38 cellular contexts compared by ENCODE assay signal in the genomic region with DNA sequence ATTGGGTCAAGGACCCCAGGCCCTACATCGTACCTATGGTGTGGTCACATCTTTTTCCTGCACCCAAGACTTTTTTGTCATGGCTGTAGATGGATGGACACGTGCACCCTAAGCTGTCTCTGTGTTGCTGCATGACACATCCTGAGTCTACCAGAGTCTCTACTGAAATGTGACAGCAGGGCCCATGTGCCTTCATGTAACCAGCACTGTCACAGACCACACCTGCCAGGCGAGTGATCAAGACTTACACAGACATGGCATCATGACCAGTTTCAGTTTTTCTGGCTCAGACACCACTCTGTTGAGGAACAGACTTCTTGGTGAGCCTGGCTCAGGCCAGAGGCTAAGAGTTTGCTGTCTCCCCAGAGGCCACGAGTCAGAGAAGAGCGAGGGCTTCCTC. TPM values are rescaled to one million over a fixed set of nuclear protein-coding genes. Genes with fewer than 3 reads are reported as not detected.
DNase-seq lines count a peak whose midpoint lies in the region; ATAC-seq and TF ChIP-seq lines count a peak whose summit lies in the region.
"Had no signal": no experiment of that assay in that cellular context is flagged by ENCODE, and none has a peak within 500 bp of the region (broad histone marks: within the 10 kb centered on the region; RNA-seq: fewer than 3 reads in every experiment).

No MANE protein-coding gene starts in this region.

- no peaks in the 10 kb centered on the region for H3K4me1 ChIP-seq in PC-9 (replicated peaks; ENCODE audit: insufficient read depth)
- H3K4me1 ChIP-seq: Caco-2, pancreas had no signal

- no TSS peak for BruUV-seq in PC-9 (replicated peaks; lab: Mats Ljungman, UMichigan)

- no peak overlapping the region for H3K27ac Mint-ChIP-seq in activated naive CD8-positive, alpha-beta T cell treated with anti-CD3 and anti-CD28 coated beads, Interleukin-2, amount 50 U/mL, for 24 hours
- H3K27ac Mint-ChIP-seq in activated naive CD8-positive, alpha-beta T cell treated with anti-CD3 and anti-CD28 coated beads for 36 hours: no peak overlapping the region
- no peak overlapping the region for H3K27ac Mint-ChIP-seq in activated T-helper 17 cell treated with anti-CD3 and anti-CD28 coated beads, Interleukin-2, amount 50 U/mL, for 72 hours
- H3K27ac Mint-ChIP-seq: effector memory CD8-positive, alpha-beta T cell; GM23338; HFFc6 had no signal

- H3K4me3 ChIP-seq in PC-9: no peak overlapping the region
- H3K4me3 ChIP-seq: esophagus muscularis mucosa, GM23338, heart left ventricle, left lung, pancreas, smooth muscle cell had no signal

- no peak for TF ChIP-seq CTCF in PC-9 (conservative IDR thresholded peaks at IDR 0.05)

- POLR2A ChIA-PET in PC-9 (lab: Charles Lee; ENCODE audit: unreplicated experiment): no interaction called here

- H3K4me3 Mint-ChIP-seq in activated naive CD8-positive, alpha-beta T cell treated with anti-CD3 and anti-CD28 coated beads, Interleukin-2, amount 50 U/mL, for 24 hours: no peak overlapping the region
- no peak overlapping the region for H3K4me3 Mint-ChIP-seq in activated naive CD8-positive, alpha-beta T cell treated with anti-CD3 and anti-CD28 coated beads for 36 hours
- no peak overlapping the region for H3K4me3 Mint-ChIP-seq in activated T-helper 17 cell treated with anti-CD3 and anti-CD28 coated beads, Interleukin-2, amount 50 U/mL, for 72 hours
- H3K4me3 Mint-ChIP-seq: CD14-positive monocyte; effector memory CD8-positive, alpha-beta T cell; GM23338; HFFc6; neural crest cell had no signal

- H3K9me2 ChIP-seq in PC-9 (ENCODE audit: insufficient read depth): no peaks in the 10 kb centered on the region

- no peak overlapping the region for H3K4me2 ChIP-seq in PC-9
- H3K4me2 ChIP-seq: GM23338, smooth muscle cell had no signal

- H3K27ac ChIP-seq in PC-9: no peak overlapping the region
- H3K27ac ChIP-seq: 22Rv1, esophagus muscularis mucosa, heart left ventricle, left lung, pancreas had no signal

- H3K27me3 ChIP-seq in PC-9 (ENCODE audit: insufficient read depth, low read depth): no peaks in the 10 kb centered on the region
- H3K27me3 ChIP-seq: heart left ventricle, pancreas had no signal

- H3K9me3 Mint-ChIP-seq in activated naive CD8-positive, alpha-beta T cell treated with anti-CD3 and anti-CD28 coated beads, Interleukin-2, amount 50 U/mL, for 24 hours: no peaks in the 10 kb centered on the region
- no peaks in the 10 kb centered on the region for H3K9me3 Mint-ChIP-seq in activated naive CD8-positive, alpha-beta T cell treated with anti-CD3 and anti-CD28 coated beads for 36 hours
- no peaks in the 10 kb centered on the region for H3K9me3 Mint-ChIP-seq in activated T-helper 17 cell treated with anti-CD3 and anti-CD28 coated beads, Interleukin-2, amount 50 U/mL, for 72 hours
- H3K9me3 Mint-ChIP-seq: CD14-positive monocyte; effector memory CD8-positive, alpha-beta T cell; GM23338; HFFc6; neural crest cell had no signal

- no peaks in the 10 kb centered on the region for H3K79me2 ChIP-seq in PC-9 (ENCODE audit: low read depth)

- no peaks in the 10 kb centered on the region; the same call in 1 of the 2 replicates for H3K9me3 ChIP-seq in PC-9 (ENCODE audit: insufficient read depth, low read depth)
- H3K9me3 ChIP-seq: Caco-2, esophagus muscularis mucosa, heart left ventricle, left lung, pancreas had no signal

- peaks cover 10% of the 10 kb centered on the region for H3K27me3 Mint-ChIP-seq in activated naive CD8-positive, alpha-beta T cell treated with anti-CD3 and anti-CD28 coated beads, Interleukin-2, amount 50 U/mL, for 24 hours
- H3K27me3 Mint-ChIP-seq in activated naive CD8-positive, alpha-beta T cell treated with anti-CD3 and anti-CD28 coated beads for 36 hours: peaks cover 3% of the 10 kb centered on the region
- peaks cover 16% of the 10 kb centered on the region for H3K27me3 Mint-ChIP-seq in activated T-helper 17 cell treated with anti-CD3 and anti-CD28 coated beads, Interleukin-2, amount 50 U/mL, for 72 hours

- H3F3A ChIP-seq in PC-9 (ENCODE audit: insufficient read depth, low read depth): peaks cover 7% of the 10 kb centered on the region; the same call in 1 of the 2 replicates

- H3K4me1 Mint-ChIP-seq in activated naive CD8-positive, alpha-beta T cell treated with anti-CD3 and anti-CD28 coated beads, Interleukin-2, amount 50 U/mL, for 24 hours: peaks cover 8% of the 10 kb centered on the region
- peaks cover 10% of the 10 kb centered on the region for H3K4me1 Mint-ChIP-seq in activated naive CD8-positive, alpha-beta T cell treated with anti-CD3 and anti-CD28 coated beads for 36 hours
- H3K4me1 Mint-ChIP-seq in activated T-helper 17 cell treated with anti-CD3 and anti-CD28 coated beads, Interleukin-2, amount 50 U/mL, for 72 hours: peaks cover 9% of the 10 kb centered on the region

- intact Hi-C loops in PC-9 (cut with micrococcal nuclease; ENCODE audit: unreplicated experiment): no loop called here

- H2AFZ ChIP-seq in PC-9: no peak overlapping the region

- no peaks in the 10 kb centered on the region for H4K20me1 ChIP-seq in PC-9 (ENCODE audit: insufficient read depth)

- CTCF ChIA-PET in PC-9 (lab: Charles Lee): no interaction called here

- no peaks in the 10 kb centered on the region for H3K36me3 ChIP-seq in PC-9 (ENCODE audit: low read depth)
- H3K36me3 ChIP-seq: esophagus muscularis mucosa, heart left ventricle, left lung, pancreas had no signal

- H3K36me3 Mint-ChIP-seq in activated naive CD8-positive, alpha-beta T cell treated with anti-CD3 and anti-CD28 coated beads, Interleukin-2, amount 50 U/mL, for 24 hours (ENCODE audit: low read depth): no peaks in the 10 kb centered on the region
- no peaks in the 10 kb centered on the region for H3K36me3 Mint-ChIP-seq in activated naive CD8-positive, alpha-beta T cell treated with anti-CD3 and anti-CD28 coated beads for 36 hours
- H3K36me3 Mint-ChIP-seq in activated T-helper 17 cell treated with anti-CD3 and anti-CD28 coated beads, Interleukin-2, amount 50 U/mL, for 72 hours (ENCODE audit: low read depth): no peaks in the 10 kb centered on the region
- H3K36me3 Mint-ChIP-seq: CD14-positive monocyte had no signal

- ATAC-seq in activated CD4-positive, CD25-positive, alpha-beta regulatory T cell treated with anti-CD3 and anti-CD28 coated beads, Interleukin-2, amount 50 U/mL, for 24 hours: peak; percentile 42 to 52
- ATAC-seq in activated naive CD8-positive, alpha-beta T cell treated with anti-CD3 and anti-CD28 coated beads, Interleukin-2, amount 50 U/mL, for 24 hours: peak; percentile 56
- peak; percentile 85 for ATAC-seq in activated T-helper 17 cell treated with anti-CD3 and anti-CD28 coated beads, Interleukin-2, amount 50 U/mL, for 72 hours (replicated peaks)
- no peak for ATAC-seq in GM18909 (IDR thresholded peaks at IDR 0.05; ENCODE audit: poor library complexity, unreplicated experiment)
- ATAC-seq: effector memory CD8-positive, alpha-beta T cell; GM23338; heart left ventricle; left lung; Panc1; pancreas had no signal

- DNase-seq in activated CD4-positive, CD25-positive, alpha-beta regulatory T cell treated with anti-CD3 and anti-CD28 coated beads, Interleukin-2, amount 50 U/mL, for 72 hours: no peak
- no peak for DNase-seq in activated naive CD8-positive, alpha-beta T cell treated with anti-CD3 and anti-CD28 coated beads, Interleukin-2, amount 50 U/mL, for 24 hours
- no peak for DNase-seq in activated naive CD8-positive, alpha-beta T cell treated with anti-CD3 and anti-CD28 coated beads for 36 hours
- peak; percentile 34 for DNase-seq in stimulated activated CD8-positive, alpha-beta memory T cell treated with anti-CD3 and anti-CD28 coated beads, Interleukin-4, amount 100 ng/mL, for 48 hours
- no peak for DNase-seq in PC-9
- DNase-seq: activated effector memory CD4-positive, alpha-beta T cell treated with anti-CD3 and anti-CD28 coated beads, Interleukin-2, amount 50 U/mL, for 16 hours; Caco-2; central memory CD4-positive, alpha-beta T cell; effector memory CD8-positive, alpha-beta T cell; foreskin melanocyte; GDM1; heart left ventricle; HFFc6; IMR-90; islet precursor cell; left lung; MV-4-11; NCI-H146; NCI-H2107; NCI-H345; NCI-H69; pancreas; retina; SHP77; stimulated activated CD4-positive, alpha-beta T cell treated with anti-CD3 and anti-CD28 coated beads, Interleukin-2, amount 100 ng/mL, for 48 hours; T-helper 2 cell had no signal

RNA-seq across cellular contexts. Expression of gene PRND, which starts 7.6 kb away (rescaled TPM):
- not detected for total RNA-seq in activated naive CD8-positive, alpha-beta T cell treated with anti-CD3 and anti-CD28 coated beads for 36 hours
- not detected for total RNA-seq in activated T-helper 17 cell treated with anti-CD3 and anti-CD28 coated beads, Interleukin-2, amount 50 U/mL, for 72 hours
- not detected in 2 replicates for total RNA-seq in PC-9 (2021)
- total RNA-seq: Caco-2, esophagus muscularis mucosa, IMR-90, left lung, LHCN-M2, mesenteric fat pad, neural crest cell, smooth muscle cell had no signal

RNA-seq across cellular contexts. Expression of gene PRNP, which starts 43.0 kb away (rescaled TPM):
- 10 to 100 TPM; 40.5 to 41.8 TPM for total RNA-seq in activated naive CD8-positive, alpha-beta T cell treated with anti-CD3 and anti-CD28 coated beads for 36 hours
- total RNA-seq in activated T-helper 17 cell treated with anti-CD3 and anti-CD28 coated beads, Interleukin-2, amount 50 U/mL, for 72 hours: 10 to 100 TPM; 46.9 to 52.3 TPM
- 101 and 147 TPM in 2 replicates for total RNA-seq in PC-9 (2021)
